Comparison of ENCODE assay signal across 28 cellular contexts in genomic region chr9:4499917-4500316, GRCh38. TPM values are rescaled to one million over a fixed set of nuclear protein-coding genes. Genes with fewer than 3 reads are reported as not detected.
A peak's percentile ranks its signal among the peaks of the same experiment; 100 is the strongest.
DNase-seq lines count a peak whose midpoint lies in the region; ATAC-seq and TF ChIP-seq lines count a peak whose summit lies in the region.
"Had no signal": no experiment of that assay in that cellular context is flagged by ENCODE, and none has a peak within 500 bp of the region (broad histone marks: within the 10 kb centered on the region; RNA-seq: fewer than 3 reads in every experiment).

No MANE protein-coding gene starts in this region.

- ATAC-seq in HG02885 (IDR thresholded peaks at IDR 0.05; ENCODE audit: poor library complexity, unreplicated experiment) = no peak
- ATAC-seq: activated naive CD8-positive, alpha-beta T cell treated with anti-CD3 and anti-CD28 coated beads, Interleukin-2, amount 50 U/mL, for 24 hours; activated T-cell treated with anti-CD3 and anti-CD28 coated beads, Interleukin-2, amount 50 U/mL, for 72 hours; esophagus mucosa; GM23338; lower lobe of right lung; sciatic nerve; stimulated activated naive CD8-positive, alpha-beta T cell treated with anti-CD3 and anti-CD28 coated beads, Interleukin-15, amount 100 ng/mL, for 72 hours had no signal

- no peaks in the 10 kb centered on the region for H3K4me1 Mint-ChIP-seq in MCF 10A (ENCODE audit: insufficient read depth, unreplicated experiment)
- H3K4me1 Mint-ChIP-seq: activated naive CD8-positive, alpha-beta T cell treated with anti-CD3 and anti-CD28 coated beads, Interleukin-2, amount 50 U/mL, for 24 hours; naive B cell had no signal

- no peak for TF ChIP-seq EP300 in tibial nerve (IDR thresholded peaks at IDR 0.05)

- DNase-seq in NCI-H1436 (lab: John Stamatoyannopoulos, UW) = peak; percentile 15
- DNase-seq in NCI-H1436 treated with DMSO at 0.1 percent for 48 hours (lab: John Stamatoyannopoulos, UW) = no peak
- DNase-seq in NCI-H128 (lab: John Stamatoyannopoulos, UW; ENCODE audit: unreplicated experiment) = peak; percentile 58
- peak; percentile 55 for DNase-seq in NCI-H345 treated with DMSO at 0.1 percent for 48 hours (lab: John Stamatoyannopoulos, UW; ENCODE audit: unreplicated experiment)
- peak; percentile 9 for DNase-seq in cerebellum (ENCODE audit: low spot score)
- no peak for DNase-seq in tibial nerve (ENCODE audit: low spot score in 2 of 2)
- no peak for DNase-seq in MCF 10A (ENCODE audit: unreplicated experiment)
- DNase-seq: activated CD4-positive, alpha-beta memory T cell treated with anti-CD3 and anti-CD28 coated beads for 36 hours; activated naive CD4-positive, alpha-beta T cell; activated naive CD8-positive, alpha-beta T cell treated with anti-CD3 and anti-CD28 coated beads, Interleukin-2, amount 50 U/mL, for 24 hours; activated T-cell treated with anti-CD3 and anti-CD28 coated beads, Interleukin-2, amount 50 U/mL, for 72 hours; foreskin fibroblast; lower lobe of right lung; midbrain; naive B cell; NCI-H1105 treated with DMSO at 0.1 percent for 48 hours; NCI-H226; SHP77 treated with DMSO at 0.1 percent for 48 hours; stimulated activated naive CD8-positive, alpha-beta T cell treated with anti-CD3 and anti-CD28 coated beads, Interleukin-15, amount 100 ng/mL, for 72 hours; T-helper 2 cell had no signal

- POLR2A ChIA-PET in MCF 10A (lab: Yijun Ruan, JAX) = no interaction called here

- CTCF ChIA-PET in MCF 10A (lab: Yijun Ruan, JAX) = interaction anchor here (0.5 kb wide), 1 partner anchor 124 kb away, joined by 4 read pairs; no protein-coding TSS in a partner anchor

- no peak overlapping the region for H3K4me3 ChIP-seq in tibial nerve
- H3K4me3 ChIP-seq: GM23338, lower lobe of right lung, thoracic aorta, vagina had no signal

- no peaks in the 10 kb centered on the region for H3K9me3 Mint-ChIP-seq in MCF 10A (ENCODE audit: unreplicated experiment)
- H3K9me3 Mint-ChIP-seq: activated CD4-positive, alpha-beta memory T cell treated with anti-CD3 and anti-CD28 coated beads for 36 hours; activated naive CD8-positive, alpha-beta T cell treated with anti-CD3 and anti-CD28 coated beads, Interleukin-2, amount 50 U/mL, for 24 hours; activated T-cell treated with anti-CD3 and anti-CD28 coated beads, Interleukin-2, amount 50 U/mL, for 72 hours; dendritic cell treated with granulocyte-macrophage colony-stimulating factor and Interleukin-4, amounts not matched to agents 40 ng/mL and 50 ng/mL, for 4 days; GM23338; stimulated activated naive CD8-positive, alpha-beta T cell treated with anti-CD3 and anti-CD28 coated beads, Interleukin-15, amount 100 ng/mL, for 72 hours had no signal

- no peak overlapping the region for H3K27ac ChIP-seq in tibial nerve
- H3K27ac ChIP-seq: C4-2B, lower lobe of right lung, thoracic aorta, vagina had no signal

- H3K9me3 ChIP-seq in tibial nerve = no peaks in the 10 kb centered on the region
- H3K9me3 ChIP-seq: lower lobe of right lung, thoracic aorta, vagina had no signal

- no peaks in the 10 kb centered on the region for H3K27me3 ChIP-seq in tibial nerve
- H3K27me3 ChIP-seq: vagina had no signal

- TF ChIP-seq CTCF in tibial nerve (IDR thresholded peaks at IDR 0.05) (no peak), MCF 10A (IDR thresholded peaks at IDR 0.05; ENCODE audit: unreplicated experiment) (no peak)

- no peak for TF ChIP-seq POLR2A in tibial nerve (IDR thresholded peaks at IDR 0.05)

- intact Hi-C loops in MCF 10A (cut with micrococcal nuclease) = no loop called here

- BruUV-seq in MCF 10A (replicated peaks; lab: Mats Ljungman, UMichigan) = no TSS peak

- no peak overlapping the region for H3K27ac Mint-ChIP-seq in MCF 10A (ENCODE audit: low read depth, unreplicated experiment)
- H3K27ac Mint-ChIP-seq: activated CD4-positive, alpha-beta memory T cell treated with anti-CD3 and anti-CD28 coated beads for 36 hours; activated naive CD8-positive, alpha-beta T cell treated with anti-CD3 and anti-CD28 coated beads, Interleukin-2, amount 50 U/mL, for 24 hours; activated T-cell treated with anti-CD3 and anti-CD28 coated beads, Interleukin-2, amount 50 U/mL, for 72 hours; dendritic cell treated with granulocyte-macrophage colony-stimulating factor and Interleukin-4, amounts not matched to agents 40 ng/mL and 50 ng/mL, for 4 days; GM23338; naive B cell; stimulated activated naive CD8-positive, alpha-beta T cell treated with anti-CD3 and anti-CD28 coated beads, Interleukin-15, amount 100 ng/mL, for 72 hours had no signal

- H3K36me3 ChIP-seq in tibial nerve = no peaks in the 10 kb centered on the region
- H3K36me3 ChIP-seq: lower lobe of right lung, thoracic aorta, vagina had no signal

- WGBS in tibial nerve, 2 donors = 51 to 56% methylated on average over 7 of the region's 7 CpGs

- H3K4me1 ChIP-seq in tibial nerve = no peaks in the 10 kb centered on the region
- H3K4me1 ChIP-seq: lower lobe of right lung, vagina had no signal

- H3K36me3 Mint-ChIP-seq in MCF 10A (ENCODE audit: insufficient read depth, unreplicated experiment) = no peaks in the 10 kb centered on the region
- H3K36me3 Mint-ChIP-seq: activated CD4-positive, alpha-beta memory T cell treated with anti-CD3 and anti-CD28 coated beads for 36 hours had no signal

- H3K27me3 Mint-ChIP-seq in MCF 10A (ENCODE audit: insufficient read depth, unreplicated experiment) = peaks cover 20% of the 10 kb centered on the region

- H3K4me3 Mint-ChIP-seq in MCF 10A (ENCODE audit: unreplicated experiment) = no peak overlapping the region
- H3K4me3 Mint-ChIP-seq: activated CD4-positive, alpha-beta memory T cell treated with anti-CD3 and anti-CD28 coated beads for 36 hours; activated naive CD8-positive, alpha-beta T cell treated with anti-CD3 and anti-CD28 coated beads, Interleukin-2, amount 50 U/mL, for 24 hours; activated T-cell treated with anti-CD3 and anti-CD28 coated beads, Interleukin-2, amount 50 U/mL, for 72 hours; dendritic cell treated with granulocyte-macrophage colony-stimulating factor and Interleukin-4, amounts not matched to agents 40 ng/mL and 50 ng/mL, for 4 days; GM23338; naive B cell; stimulated activated naive CD8-positive, alpha-beta T cell treated with anti-CD3 and anti-CD28 coated beads, Interleukin-15, amount 100 ng/mL, for 72 hours had no signal

RNA-seq across cellular contexts. Expression of gene SLC1A1, which starts 9.6 kb away (rescaled TPM):
- 16.7 TPM for total RNA-seq in cerebellum
- total RNA-seq in tibial nerve = 10 to 100 TPM in 1 of 4 donors, 1 to 10 TPM in 3; 4.0 to 16.8 (median 6.7) TPM
- total RNA-seq in MCF 10A (2022) = 0.16 TPM in 1 of 2 replicates, not detected in the other
- total RNA-seq: activated CD4-positive, alpha-beta memory T cell treated with anti-CD3 and anti-CD28 coated beads for 36 hours had no signal

Comparison
In these comparisons a context has a peak if more than half of its experiments do, and no peak if none do; other contexts are left out.
1. DNase-seq: peak in NCI-H1436 (single experiment), NCI-H128 (single experiment), NCI-H345 treated with DMSO at 0.1 percent for 48 hours (single experiment) and cerebellum (single experiment); none in NCI-H1436 treated with DMSO at 0.1 percent for 48 hours (single experiment), tibial nerve (0 of 2) and MCF 10A (single experiment).